In genomic region chr18:68679531-68679930, GRCh38 we compare ENCODE assay signal across 1 cellular context.
TF ChIP-seq lines count a peak whose summit lies in the region.

No MANE protein-coding gene starts in this region.

TF ChIP-seq in IMR-90, 13 proteins besides CTCF, POLR2A, EP300 and RAD21 (continued from another document):
- TF ChIP-seq USF2 (IDR thresholded peaks at IDR 0.05; ENCODE audit: low read depth, low read length), result no peak
- no peak for TF ChIP-seq FOS (IDR thresholded peaks at IDR 0.05; ENCODE audit: low read depth, low read length)
- no peak for TF ChIP-seq MXI1 (IDR thresholded peaks at IDR 0.05; ENCODE audit: borderline replicate concordance, low read depth, low read length)
- TF ChIP-seq MAZ (IDR thresholded peaks at IDR 0.05; ENCODE audit: borderline replicate concordance, low read depth, low read length), result no peak
- no peak for TF ChIP-seq CHD1 (IDR thresholded peaks at IDR 0.05; ENCODE audit: low read depth, low read length)
